12 cellular contexts compared by ENCODE assay signal in the genomic region with DNA sequence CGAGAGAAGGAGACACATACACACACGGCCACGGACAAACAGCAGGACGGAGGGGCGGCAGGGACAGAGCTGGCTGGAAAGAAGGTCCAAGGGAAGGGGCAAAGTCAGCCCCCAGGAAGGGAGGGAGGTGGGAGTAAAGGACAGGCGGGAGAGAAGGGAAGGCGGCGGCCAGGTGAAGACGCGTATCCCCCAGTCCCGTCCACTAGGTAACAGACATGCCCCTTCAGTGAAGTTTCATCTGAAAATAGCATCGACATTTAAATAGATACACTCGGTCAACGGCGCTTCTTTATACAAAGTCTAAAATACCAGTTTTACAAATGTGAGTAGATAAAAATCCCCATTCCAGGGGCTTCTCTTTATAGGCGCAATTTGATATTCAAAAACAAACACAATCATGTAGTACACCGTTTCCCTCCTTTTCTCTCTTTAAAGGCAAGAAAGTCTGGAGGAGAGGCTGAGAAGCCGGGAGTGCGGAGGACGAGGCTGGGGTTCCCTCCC. TPM values are rescaled to one million over a fixed set of nuclear protein-coding genes. Genes with fewer than 3 reads are reported as not detected.
DNase-seq lines count a peak whose midpoint lies in the region; ATAC-seq and TF ChIP-seq lines count a peak whose summit lies in the region.
"Had no signal": no experiment of that assay in that cellular context is flagged by ENCODE, and none has a peak within 500 bp of the region (broad histone marks: within the 10 kb centered on the region; RNA-seq: fewer than 3 reads in every experiment).

No MANE protein-coding gene starts in this region.

- H3K4me1 Mint-ChIP-seq in CD4-positive, alpha-beta memory T cell, result peaks cover 10 to 33% (median 14%) of the 10 kb centered on the region in 4 donors

- peaks cover 23% of the 10 kb centered on the region for H3K27me3 ChIP-seq in CD4-positive, alpha-beta memory T cell (ENCODE audit: insufficient read depth, low read length)
- H3K27me3 ChIP-seq in psoas muscle (ENCODE audit: insufficient read depth in 3 of 3, low read length in 2 of 3), result peaks cover 0 to 57% (median 36%) of the 10 kb centered on the region in 3 donors

- H3K4me3 Mint-ChIP-seq in CD4-positive, alpha-beta memory T cell, result peak overlapping the region in 2 of 8 donors; percentile 30 to 54
- H3K4me3 Mint-ChIP-seq: activated CD4-positive, alpha-beta T cell treated with anti-CD3 and anti-CD28 coated beads, Interleukin-2, amount 10 ng/mL, durations not matched to agents 24 days and 14 days; T-cell had no signal

- H3K27ac ChIP-seq in CD4-positive, alpha-beta memory T cell (ENCODE audit: low read depth, low read length), result no peak overlapping the region
- no peak overlapping the region for H3K27ac ChIP-seq in psoas muscle

- ATAC-seq in psoas muscle, result no peak
- ATAC-seq: T-cell had no signal

- TF ChIP-seq CTCF in fibroblast of villous mesenchyme (IDR thresholded peaks at IDR 0.05; ENCODE audit: insufficient read depth, low read depth, low read length), result no peak
- TF ChIP-seq CTCF in psoas muscle (IDR thresholded peaks at IDR 0.05), result no peak

- H3K4me3 ChIP-seq in CD4-positive, alpha-beta memory T cell (ENCODE audit: low read length in 2 of 2), result no peak overlapping the region
- H3K4me3 ChIP-seq in fibroblast of villous mesenchyme (ENCODE audit: low read depth, low read length) (peak overlapping the region; percentile 58), psoas muscle (peak overlapping the region; percentile 42)

- DNase-seq in CD4-positive, alpha-beta memory T cell, result no peak
- peak; percentile 53 for DNase-seq in NCI-H69 (lab: John Stamatoyannopoulos, UW)
- DNase-seq in fibroblast of villous mesenchyme (ENCODE audit: low read depth), result no peak
- no peak for DNase-seq in psoas muscle
- no peak for DNase-seq in AG20443 (ENCODE audit: low spot score)
- no peak for DNase-seq in NCI-H2171 (lab: John Stamatoyannopoulos, UW)
- DNase-seq in NCI-H524 treated with DMSO at 0.1 percent for 48 hours (lab: John Stamatoyannopoulos, UW), result no peak
- no peak for DNase-seq in activated CD4-positive, alpha-beta T cell treated with anti-CD3 and anti-CD28 coated beads for 48 hours
- DNase-seq: activated CD4-positive, alpha-beta T cell treated with anti-CD3 and anti-CD28 coated beads, Interleukin-2, amount 10 ng/mL, durations not matched to agents 24 days and 14 days; Kasumi-1; NCI-H1930; T-cell had no signal

- no peaks in the 10 kb centered on the region for H3K36me3 ChIP-seq in CD4-positive, alpha-beta memory T cell (ENCODE audit: insufficient read depth, low read length)
- peaks cover 0 to 8% of the 10 kb centered on the region in 2 donors for H3K36me3 ChIP-seq in psoas muscle (ENCODE audit: insufficient read depth in 1 of 2, low read depth in 1 of 2)

- H3K4me1 ChIP-seq in CD4-positive, alpha-beta memory T cell (ENCODE audit: insufficient read depth, low read length), result peaks cover 35% of the 10 kb centered on the region
- H3K4me1 ChIP-seq in psoas muscle, result peaks cover 16% of the 10 kb centered on the region

- CTCF ChIA-PET in CD4-positive, alpha-beta memory T cell (lab: Charles Lee; ENCODE audit: partially characterized antibody), result no interaction called here

- peaks cover 24 to 40% of the 10 kb centered on the region in 2 donors for H3K27me3 Mint-ChIP-seq in CD4-positive, alpha-beta memory T cell

- 13 to 20% (median 20%) methylated on average over 20 of the region's 20 CpGs for WGBS in psoas muscle, 3 donors

- POLR2A ChIA-PET in CD4-positive, alpha-beta memory T cell (lab: Charles Lee; ENCODE audit: partially characterized antibody), result interaction anchor here (1.0 to 32.1 kb wide), 2 partner anchors 13 to 45 kb away, joined by 3 to 503 read pairs; partner anchors contain the start of gene CBX4

- peak overlapping the region in 4 of 7 donors; percentile 19 to 68 (median 47) for H3K27ac Mint-ChIP-seq in CD4-positive, alpha-beta memory T cell
- H3K27ac Mint-ChIP-seq: activated CD4-positive, alpha-beta T cell treated with anti-CD3 and anti-CD28 coated beads, Interleukin-2, amount 10 ng/mL, durations not matched to agents 24 days and 14 days; T-cell had no signal

- H3K9me3 ChIP-seq in CD4-positive, alpha-beta memory T cell (ENCODE audit: control insufficient read depth in 1 of 2, low read length in 2 of 2), result no peaks in the 10 kb centered on the region
- H3K9me3 ChIP-seq in psoas muscle, result no peaks in the 10 kb centered on the region

- intact Hi-C loops in CD4-positive, alpha-beta memory T cell (cut with micrococcal nuclease), result no loop called here
- intact Hi-C loops in psoas muscle (cut with DNase I), result loop anchor here in 1 of 2 donors (5.0 kb wide), 2 partner anchors 125 to 180 kb away; no protein-coding TSS in a partner anchor

- peaks cover 0 to 1% (median 0%) of the 10 kb centered on the region in 8 donors for H3K9me3 Mint-ChIP-seq in CD4-positive, alpha-beta memory T cell
- H3K9me3 Mint-ChIP-seq: activated CD4-positive, alpha-beta T cell treated with anti-CD3 and anti-CD28 coated beads, Interleukin-2, amount 10 ng/mL, durations not matched to agents 24 days and 14 days; T-cell had no signal

- peaks cover 0 to 7% of the 10 kb centered on the region in 2 donors for H3K36me3 Mint-ChIP-seq in CD4-positive, alpha-beta memory T cell

RNA-seq across cellular contexts. Expression of gene CBX8, which starts 4.5 kb away (rescaled TPM):
- total RNA-seq in CD4-positive, alpha-beta memory T cell, result 1 to 10 TPM; 2.8 to 4.1 TPM
- polyA plus RNA-seq in CD4-positive, alpha-beta memory T cell, result under 1 TPM; 0.29 to 0.34 TPM
- total RNA-seq in fibroblast of villous mesenchyme (3.2 and 4.7 TPM in 2 replicates), psoas muscle (1 to 10 TPM in 3 of 4 donors, under 1 TPM in 1; 0.40 to 3.3 (median 1.2) TPM)
- 1 to 10 TPM; 1.3 to 3.5 (median 1.3) TPM for polyA plus RNA-seq in psoas muscle

RNA-seq across cellular contexts. Expression of gene CBX2, which starts 14.5 kb away (rescaled TPM):
- under 1 TPM; 0.06 to 0.44 TPM for total RNA-seq in CD4-positive, alpha-beta memory T cell
- not detected for polyA plus RNA-seq in CD4-positive, alpha-beta memory T cell
- 0.86 and 1.3 TPM in 2 replicates for total RNA-seq in fibroblast of villous mesenchyme
- total RNA-seq in psoas muscle, result 1 to 10 TPM in 2 of 4 donors, under 1 TPM in 2; 0.40 to 2.3 (median 0.79) TPM
- 1 to 10 TPM in 1 of 3 donors, under 1 TPM in 2; 0.44 to 1.0 (median 0.51) TPM for polyA plus RNA-seq in psoas muscle

RNA-seq across cellular contexts. Expression of gene CBX4, which starts 46.8 kb away (rescaled TPM):
- 10 to 100 TPM; 64.7 to 65.7 TPM for total RNA-seq in CD4-positive, alpha-beta memory T cell
- 1 to 10 TPM; 1.2 to 9.7 TPM for polyA plus RNA-seq in CD4-positive, alpha-beta memory T cell
- 13.0 and 19.0 TPM in 2 replicates for total RNA-seq in fibroblast of villous mesenchyme
- 1 to 10 TPM; 2.5 to 7.8 (median 4.6) TPM for total RNA-seq in psoas muscle
- 1 to 10 TPM; 1.9 to 3.6 (median 2.4) TPM for polyA plus RNA-seq in psoas muscle

Comparison
In these comparisons a context has a peak if more than half of its experiments do, and no peak if none do; other contexts are left out.
1. H3K4me3 ChIP-seq: peak in fibroblast of villous mesenchyme (single experiment) and psoas muscle (single experiment); none in CD4-positive, alpha-beta memory T cell (0 of 2).